ENCODE assay signal across 30 cellular contexts in genomic region chr2:20771296-20771695, GRCh38.
"Had no signal": no experiment of that assay in that cellular context is flagged by ENCODE, and none has a peak within 500 bp of the region (broad histone marks: within the 10 kb centered on the region; RNA-seq: fewer than 3 reads in every experiment).

No MANE protein-coding gene starts in this region.

- H3K4me1 ChIP-seq: esophagus squamous epithelium, foreskin keratinocyte, gastroesophageal sphincter, heart right ventricle, suprapubic skin, transverse colon, upper lobe of right lung, uterus had no signal

- DNase-seq: dermis blood vessel endothelial cell; effector memory CD8-positive, alpha-beta T cell; erythroblast; esophagus squamous epithelium; foreskin keratinocyte; glutamatergic neuron; heart right ventricle; hippocampal formation; islet precursor cell; kidney glomerular epithelial cell; natural killer cell; occipital lobe; ovary; posterior cingulate gyrus; stimulated activated CD4-positive, alpha-beta T cell treated with anti-CD3 and anti-CD28 coated beads, Interleukin-12 subunit alpha, Interleukin-12 subunit beta, amount 100 ng/mL, for 4 hours; stimulated activated CD4-positive, alpha-beta T cell treated with anti-CD3 and anti-CD28 coated beads, Interleukin-1b, Interleukin-23, amount 100 ng/mL, for 48 hours; stimulated activated CD4-positive, alpha-beta T cell treated with anti-CD3 and anti-CD28 coated beads, Interleukin-4, amount 100 ng/mL, for 1 hour; stimulated activated CD8-positive, alpha-beta memory T cell treated with anti-CD3 and anti-CD28 coated beads, Interleukin-4, amount 100 ng/mL, for 48 hours; stimulated activated naive CD4-positive, alpha-beta T cell; stimulated activated naive CD8-positive, alpha-beta T cell treated with anti-CD3 and anti-CD28 coated beads, Interleukin-15, amount 100 ng/mL, for 72 hours; transverse colon; upper lobe of right lung; uterus had no signal

- H3K4me3 Mint-ChIP-seq: effector memory CD8-positive, alpha-beta T cell; memory B cell; natural killer cell; stimulated activated naive CD8-positive, alpha-beta T cell treated with anti-CD3 and anti-CD28 coated beads, Interleukin-15, amount 100 ng/mL, for 72 hours had no signal

- H3K36me3 Mint-ChIP-seq: natural killer cell had no signal

- H3K4me3 ChIP-seq: coronary artery, esophagus squamous epithelium, gastroesophageal sphincter, heart right ventricle, lung, ovary, smooth muscle cell, suprapubic skin, transverse colon, upper lobe of right lung, uterus had no signal

- H3K9me3 Mint-ChIP-seq: effector memory CD8-positive, alpha-beta T cell; natural killer cell had no signal

- H3K27me3 Mint-ChIP-seq: effector memory CD8-positive, alpha-beta T cell; memory B cell; stimulated activated naive CD8-positive, alpha-beta T cell treated with anti-CD3 and anti-CD28 coated beads, Interleukin-15, amount 100 ng/mL, for 72 hours had no signal

- H3K4me2 ChIP-seq: smooth muscle cell had no signal

- H3K27me3 ChIP-seq: esophagus squamous epithelium, foreskin keratinocyte, gastroesophageal sphincter, heart right ventricle, ovary, suprapubic skin, transverse colon, upper lobe of right lung, uterus had no signal

- H3K27ac Mint-ChIP-seq: effector memory CD8-positive, alpha-beta T cell; memory B cell; natural killer cell; stimulated activated naive CD8-positive, alpha-beta T cell treated with anti-CD3 and anti-CD28 coated beads, Interleukin-15, amount 100 ng/mL, for 72 hours had no signal

- H3K9me3 ChIP-seq: gastroesophageal sphincter, heart right ventricle, ovary, suprapubic skin, transverse colon, upper lobe of right lung, uterus had no signal

- H3K4me1 Mint-ChIP-seq: stimulated activated naive CD8-positive, alpha-beta T cell treated with anti-CD3 and anti-CD28 coated beads, Interleukin-15, amount 100 ng/mL, for 72 hours had no signal

- ATAC-seq: effector memory CD8-positive, alpha-beta T cell; gastroesophageal sphincter; heart right ventricle; natural killer cell; sciatic nerve; stimulated activated naive CD8-positive, alpha-beta T cell treated with anti-CD3 and anti-CD28 coated beads, Interleukin-15, amount 100 ng/mL, for 72 hours; upper lobe of right lung had no signal

- H3K36me3 ChIP-seq: ovary, uterus had no signal

- H3K27ac ChIP-seq: coronary artery, esophagus squamous epithelium, foreskin keratinocyte, gastroesophageal sphincter, heart right ventricle, ovary, suprapubic skin, transverse colon, upper lobe of right lung, uterus had no signal
